9 cellular contexts compared by ENCODE assay signal in genomic region chrX:132218100-132218807, GRCh38. TPM values are rescaled to one million over a fixed set of nuclear protein-coding genes. Genes with fewer than 3 reads are reported as not detected.
A peak's percentile ranks its signal among the peaks of the same experiment; 100 is the strongest.
DNase-seq lines count a peak whose midpoint lies in the region; ATAC-seq, FAIRE-seq and TF ChIP-seq lines count a peak whose summit lies in the region.
"Had no signal": no experiment of that assay in that cellular context is flagged by ENCODE, and none has a peak within 500 bp of the region (broad histone marks: within the 10 kb centered on the region; RNA-seq: fewer than 3 reads in every experiment).

No MANE protein-coding gene starts in this region.

- peaks cover 19% of the 10 kb centered on the region for H3K36me3 Mint-ChIP-seq in dendritic cell treated with granulocyte-macrophage colony-stimulating factor and Interleukin-4, amounts not matched to agents 40 ng/mL and 50 ng/mL, for 4 days (ENCODE audit: low read depth)

- H3K27me3 ChIP-seq in BE2C (no peaks in the 10 kb centered on the region), liver (ENCODE audit: control insufficient read depth in 4 of 4, insufficient read depth in 4 of 4, low read length in 3 of 4) (no peaks in the 10 kb centered on the region)

- peak; percentile 48 for FAIRE-seq in GM19239 (lab: Jason Lieb, UNC)
- FAIRE-seq: TTC549 had no signal

- H3K27ac ChIP-seq in liver (ENCODE audit: low read depth in 1 of 2, low read length in 2 of 2) = peak overlapping the region; percentile 75 to 86

- H3K4me1 Mint-ChIP-seq in dendritic cell treated with granulocyte-macrophage colony-stimulating factor and Interleukin-4, amounts not matched to agents 40 ng/mL and 50 ng/mL, for 4 days (ENCODE audit: low read depth) = peaks cover 17% of the 10 kb centered on the region

- H3K27ac Mint-ChIP-seq in dendritic cell treated with granulocyte-macrophage colony-stimulating factor and Interleukin-4, amounts not matched to agents 40 ng/mL and 50 ng/mL, for 4 days = peak overlapping the region; percentile 90

- TF ChIP-seq CTCF in BE2C (IDR thresholded peaks at IDR 0.05; ENCODE audit: low read depth, low read length) (no peak), liver (IDR thresholded peaks at IDR 0.05; ENCODE audit: low read depth, low read length, missing input control) (no peak)

- DNase-seq in BE2C = peak; percentile 84
- peak; percentile 51 for DNase-seq in GM19239 (ENCODE audit: insufficient read length, low spot score)
- peak; percentile 16 for DNase-seq in NCI-H524 treated with DMSO at 0.1 percent for 48 hours (lab: John Stamatoyannopoulos, UW)
- DNase-seq in activated CD4-positive, alpha-beta T cell treated with anti-CD3 and anti-CD28 coated beads for 48 hours = peak; percentile 84
- peak; percentile 55 to 65 for DNase-seq in stimulated activated CD4-positive, alpha-beta T cell treated with anti-CD3 and anti-CD28 coated beads, Interleukin-2, amount 100 ng/mL, for 48 hours

- TF ChIP-seq RAD21 in liver (IDR thresholded peaks at IDR 0.05) = no peak

- H3K27me3 Mint-ChIP-seq in dendritic cell treated with granulocyte-macrophage colony-stimulating factor and Interleukin-4, amounts not matched to agents 40 ng/mL and 50 ng/mL, for 4 days = no peaks in the 10 kb centered on the region

- peak overlapping the region; percentile 65 to 86 for H3K9ac ChIP-seq in liver (ENCODE audit: low read depth in 1 of 2, low read length in 2 of 2)

- peak; percentile 54 for ATAC-seq in HG03439 (IDR thresholded peaks at IDR 0.05; ENCODE audit: unreplicated experiment)

- no peaks in the 10 kb centered on the region for H3K9me3 Mint-ChIP-seq in dendritic cell treated with granulocyte-macrophage colony-stimulating factor and Interleukin-4, amounts not matched to agents 40 ng/mL and 50 ng/mL, for 4 days

- peak overlapping the region; percentile 79 for H3K4me3 Mint-ChIP-seq in dendritic cell treated with granulocyte-macrophage colony-stimulating factor and Interleukin-4, amounts not matched to agents 40 ng/mL and 50 ng/mL, for 4 days

- peaks cover 4% of the 10 kb centered on the region; the same call in 1 of the 2 replicates for H3K36me3 ChIP-seq in BE2C
- peaks cover 0 to 3% (median 0%) of the 10 kb centered on the region in 4 donors for H3K36me3 ChIP-seq in liver (ENCODE audit: control insufficient read depth in 4 of 4, insufficient read depth in 3 of 4, low read depth in 1 of 4, low read length in 3 of 4)

- 0% methylated on average over 45 of the region's 45 CpGs for WGBS in liver

- H3K9me3 ChIP-seq in BE2C (no peaks in the 10 kb centered on the region), liver (ENCODE audit: control insufficient read depth in 4 of 4, low read length in 3 of 4) (no peaks in the 10 kb centered on the region)

- H3K4me1 ChIP-seq in BE2C (no peaks in the 10 kb centered on the region), liver (ENCODE audit: control insufficient read depth in 4 of 4, insufficient read depth in 4 of 4, low read length in 3 of 4) (peaks cover 1 to 28% (median 22%) of the 10 kb centered on the region in 4 donors)

- intact Hi-C loops in dendritic cell treated with granulocyte-macrophage colony-stimulating factor and Interleukin-4, amounts not matched to agents 40 ng/mL and 50 ng/mL, for 4 days (cut with micrococcal nuclease) = loop anchor here (2.0 to 5.0 kb wide), 3 partner anchors 125 to 386 kb away; partner anchors contain the start of gene STK26

- H3K4me3 ChIP-seq in BE2C (ENCODE audit: low read depth, low read length) (peak overlapping the region; percentile 87), liver (ENCODE audit: low read depth in 1 of 3, low read length in 3 of 3) (peak overlapping the region; percentile 46 to 86 (median 70))

TF ChIP-seq in liver, 16 proteins besides CTCF, POLR2A, EP300 and RAD21:
- TF ChIP-seq TAF1 (conservative IDR thresholded peaks at IDR 0.05) (no peak), GABPA (IDR thresholded peaks at IDR 0.05 in 1 of 2, conservative IDR thresholded peaks at IDR 0.05 in 1 of 2) (peak; percentile 73 to 86)

RNA-seq across cellular contexts. Expression of gene RAP2C, which starts 1.0 kb away (rescaled TPM):
- polyA plus RNA-seq in BE2C (2012; ENCODE audit: insufficient read depth, insufficient read length, low read depth) = 27.7 TPM
- 10 to 100 TPM; 19.7 to 35.3 TPM for total RNA-seq in liver
- 10 to 100 TPM; 12.6 to 18.9 TPM for polyA plus RNA-seq in liver

Comparison
In these comparisons a context has a peak if more than half of its experiments do, and no peak if none do; other contexts are left out.
1. Peak in every context shown above with its lines: DNase-seq, ATAC-seq, H3K4me3 ChIP-seq and H3K27ac ChIP-seq.
2. DNase-seq: peak in every context shown above with its lines; median percentile 84 in BE2C; 84 in activated CD4-positive, alpha-beta T cell treated with anti-CD3 and anti-CD28 coated beads for 48 hours; 60 in stimulated activated CD4-positive, alpha-beta T cell treated with anti-CD3 and anti-CD28 coated beads, Interleukin-2, amount 100 ng/mL, for 48 hours; 51 in GM19239; 16 in NCI-H524 treated with DMSO at 0.1 percent for 48 hours.